In the genomic region with DNA sequence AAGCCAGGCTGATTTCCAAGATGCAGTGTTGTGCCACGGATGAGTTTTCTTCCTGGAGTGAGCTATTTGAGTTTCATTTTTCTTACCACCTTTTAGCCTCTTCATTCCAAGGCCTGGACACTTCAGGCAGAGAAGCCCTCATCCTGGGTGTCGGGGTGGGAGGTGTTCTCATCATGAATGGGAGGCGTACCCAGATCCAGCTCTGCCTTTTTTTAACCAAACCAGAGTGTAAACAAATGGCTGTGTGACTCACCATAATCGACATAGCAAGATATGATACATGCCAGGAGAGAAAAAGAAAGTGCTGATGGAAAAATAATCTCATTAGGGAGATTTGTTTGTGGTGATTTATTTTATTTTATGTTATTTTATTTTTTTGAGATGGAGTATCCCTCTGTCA, we compare ENCODE assay signal across 8 cellular contexts.
DNase-seq lines count a peak whose midpoint lies in the region; ATAC-seq, FAIRE-seq and TF ChIP-seq lines count a peak whose summit lies in the region.

No MANE protein-coding gene starts in this region.

- peaks cover 82% of the 10 kb centered on the region for H3K4me1 Mint-ChIP-seq in activated T-cell treated with anti-CD3 and anti-CD28 coated beads, Interleukin-2, amount 50 U/mL, for 24 hours (ENCODE audit: low read depth)
- H3K4me1 Mint-ChIP-seq in MCF 10A (ENCODE audit: insufficient read depth, unreplicated experiment): peaks cover 45% of the 10 kb centered on the region

- H3K4me3 Mint-ChIP-seq in activated T-cell treated with anti-CD3 and anti-CD28 coated beads, Interleukin-2, amount 50 U/mL, for 24 hours: peak overlapping the region; percentile 69
- peak overlapping the region; percentile 58 for H3K4me3 Mint-ChIP-seq in MCF 10A (ENCODE audit: unreplicated experiment)

- H3K36me3 ChIP-seq in lower lobe of right lung (no peaks in the 10 kb centered on the region), upper lobe of right lung (no peaks in the 10 kb centered on the region)

- intact Hi-C loops in MCF 10A (cut with micrococcal nuclease): no loop called here
- intact Hi-C loops in lower lobe of right lung (cut with DNase I): no loop called here
- intact Hi-C loops in upper lobe of right lung (cut with DNase I): no loop called here

- H3K9me3 ChIP-seq in lower lobe of right lung: no peaks in the 10 kb centered on the region
- H3K9me3 ChIP-seq in upper lobe of right lung: no peaks in the 10 kb centered on the region

- no peaks in the 10 kb centered on the region for H3K9me3 Mint-ChIP-seq in activated T-cell treated with anti-CD3 and anti-CD28 coated beads, Interleukin-2, amount 50 U/mL, for 24 hours
- no peaks in the 10 kb centered on the region for H3K9me3 Mint-ChIP-seq in MCF 10A (ENCODE audit: unreplicated experiment)

- DNase-seq in activated T-cell treated with anti-CD3 and anti-CD28 coated beads, Interleukin-2, amount 50 U/mL, for 24 hours: no peak
- DNase-seq in activated T-cell treated with anti-CD3 and anti-CD28 coated beads, Interleukin-2, amount 50 U/mL, for 1 hour: no peak
- DNase-seq in RCC 7860 (ENCODE audit: low spot score) (peak; percentile 74), MCF 10A (ENCODE audit: unreplicated experiment) (peak; percentile 93), lower lobe of right lung (no peak), upper lobe of right lung (no peak), NOMO-1 (lab: John Stamatoyannopoulos, UW; ENCODE audit: unreplicated experiment in 2 of 2) (no peak)

- POLR2A ChIA-PET in MCF 10A (lab: Yijun Ruan, JAX): interaction anchor here (0.6 to 9.2 kb wide), 30 partner anchors 11 to 353 kb away, joined by 3 to 189 read pairs (median 6); a partner anchor contains a TSS

- H3K27ac Mint-ChIP-seq in activated T-cell treated with anti-CD3 and anti-CD28 coated beads, Interleukin-2, amount 50 U/mL, for 24 hours: peak overlapping the region; percentile 96
- H3K27ac Mint-ChIP-seq in MCF 10A (ENCODE audit: low read depth, unreplicated experiment): peak overlapping the region; percentile 89

- H3K27me3 ChIP-seq in lower lobe of right lung (ENCODE audit: low read depth): no peaks in the 10 kb centered on the region
- H3K27me3 ChIP-seq in upper lobe of right lung: no peaks in the 10 kb centered on the region

- CTCF ChIA-PET in MCF 10A (lab: Yijun Ruan, JAX): interaction anchor here (0.7 to 3.6 kb wide), 12 partner anchors 9 to 126 kb away, joined by 3 to 36 read pairs (median 4); a partner anchor contains a TSS

- H3K36me3 Mint-ChIP-seq in activated T-cell treated with anti-CD3 and anti-CD28 coated beads, Interleukin-2, amount 50 U/mL, for 24 hours (ENCODE audit: low read depth): no peaks in the 10 kb centered on the region
- no peaks in the 10 kb centered on the region for H3K36me3 Mint-ChIP-seq in MCF 10A (ENCODE audit: insufficient read depth, unreplicated experiment)

- TF ChIP-seq CTCF in MCF 10A (IDR thresholded peaks at IDR 0.05; ENCODE audit: unreplicated experiment) (no peak), lower lobe of right lung (IDR thresholded peaks at IDR 0.05) (no peak), upper lobe of right lung (IDR thresholded peaks at IDR 0.05) (no peak)

- no TSS peak for BruUV-seq in MCF 10A (replicated peaks; lab: Mats Ljungman, UMichigan)

- H3K4me3 ChIP-seq in lower lobe of right lung (peak overlapping the region; percentile 22), upper lobe of right lung (peak overlapping the region; percentile 9)

- H3K4me1 ChIP-seq in lower lobe of right lung (peaks cover 66% of the 10 kb centered on the region), upper lobe of right lung (peaks cover 49% of the 10 kb centered on the region)

- peak; percentile 78 for FAIRE-seq in RCC 7860 (lab: Jason Lieb, UNC)

- H3K27ac ChIP-seq in lower lobe of right lung: peak overlapping the region; percentile 84
- peak overlapping the region; percentile 81 for H3K27ac ChIP-seq in upper lobe of right lung

- no peaks in the 10 kb centered on the region for H3K27me3 Mint-ChIP-seq in activated T-cell treated with anti-CD3 and anti-CD28 coated beads, Interleukin-2, amount 50 U/mL, for 24 hours
- no peaks in the 10 kb centered on the region for H3K27me3 Mint-ChIP-seq in MCF 10A (ENCODE audit: insufficient read depth, unreplicated experiment)

- ATAC-seq in lower lobe of right lung (peak; percentile 73 to 90), upper lobe of right lung (peak; percentile 73), GM21529 (IDR thresholded peaks at IDR 0.05; ENCODE audit: unreplicated experiment) (no peak)

Comparison
In these comparisons a context has a peak if more than half of its experiments do, and no peak if none do; other contexts are left out.
1. DNase-seq: peak in RCC 7860 (single experiment) and MCF 10A (single experiment); none in activated T-cell treated with anti-CD3 and anti-CD28 coated beads, Interleukin-2, amount 50 U/mL, for 24 hours (single experiment), activated T-cell treated with anti-CD3 and anti-CD28 coated beads, Interleukin-2, amount 50 U/mL, for 1 hour (single experiment), lower lobe of right lung (single experiment), upper lobe of right lung (single experiment) and NOMO-1 (0 of 2).